ENCODE assay signal across 8 cellular contexts in genomic region chr1:91501527-91501859, GRCh38. TPM values are rescaled to one million over a fixed set of nuclear protein-coding genes. Genes with fewer than 3 reads are reported as not detected.
DNase-seq lines count a peak whose midpoint lies in the region; ATAC-seq, FAIRE-seq and TF ChIP-seq lines count a peak whose summit lies in the region.

No MANE protein-coding gene starts in this region.

- H3K36me3 ChIP-seq in OCI-LY3 (replicated peaks; ENCODE audit: low read depth, low read length), result peaks cover 9% of the 10 kb centered on the region

- H3K27me3 Mint-ChIP-seq in osteocyte (ENCODE audit: unreplicated experiment), result no peaks in the 10 kb centered on the region

- H3K4me1 Mint-ChIP-seq in osteocyte (ENCODE audit: unreplicated experiment), result peaks cover 19% of the 10 kb centered on the region

- DNase-seq in DMS153 (lab: John Stamatoyannopoulos, UW) (peak; percentile 69), GM20000 (ENCODE audit: low spot score) (peak; percentile 41), epithelial cell of proximal tubule (ENCODE audit: low read depth) (no peak), osteocyte (ENCODE audit: extremely low spot score, unreplicated experiment) (no peak), GM12891 (ENCODE audit: insufficient read length, low spot score) (no peak), dedifferentiated amniotic fluid mesenchymal stem cell (ENCODE audit: extremely low spot score) (no peak)

- no peak overlapping the region for H3K4me3 Mint-ChIP-seq in osteocyte (ENCODE audit: unreplicated experiment)

- peaks cover 5% of the 10 kb centered on the region for H4K20me1 ChIP-seq in OCI-LY3 (ENCODE audit: insufficient read depth, low read length)

- peak overlapping the region; percentile 94 for H3K4me2 ChIP-seq in OCI-LY3 (ENCODE audit: low read length)

- peak overlapping the region; percentile 88; the same call in 1 of the 2 replicates for H2AFZ ChIP-seq in OCI-LY3 (ENCODE audit: low read depth, low read length)

- no peaks in the 10 kb centered on the region for H3K36me3 Mint-ChIP-seq in osteocyte (ENCODE audit: unreplicated experiment)

- H3K27me3 ChIP-seq in OCI-LY3 (ENCODE audit: low read depth, low read length), result no peaks in the 10 kb centered on the region

- peak; percentile 5 for ATAC-seq in HG03558 (IDR thresholded peaks at IDR 0.05; ENCODE audit: extremely low read depth, unreplicated experiment)

- H3K9me3 ChIP-seq in OCI-LY3 (ENCODE audit: insufficient read depth, low read length), result no peaks in the 10 kb centered on the region

- peaks cover 57% of the 10 kb centered on the region for H3K79me2 ChIP-seq in OCI-LY3 (ENCODE audit: low read length)

- TF ChIP-seq CTCF in GM20000 (IDR thresholded peaks at IDR 0.05; ENCODE audit: extremely low read depth, missing control alignments), result no peak
- no peak; the same call in 1 of the 2 replicates for TF ChIP-seq CTCF in OCI-LY3 (IDR thresholded peaks at IDR 0.05; ENCODE audit: low read depth, low read length)
- TF ChIP-seq CTCF in epithelial cell of proximal tubule (conservative IDR thresholded peaks at IDR 0.05; ENCODE audit: low read depth, low read length), result no peak
- peak; percentile 26 for TF ChIP-seq CTCF in osteocyte (IDR thresholded peaks at IDR 0.05)

- H3K4me1 ChIP-seq in OCI-LY3 (ENCODE audit: low read length), result peaks cover 27% of the 10 kb centered on the region

- no peak overlapping the region for H3K27ac Mint-ChIP-seq in osteocyte (ENCODE audit: unreplicated experiment)

- FAIRE-seq in GM12891 (lab: Jason Lieb, UNC), result no peak

- peak overlapping the region; percentile 94 for H3K4me3 ChIP-seq in OCI-LY3 (ENCODE audit: low read length)
- peak overlapping the region; percentile 79 for H3K4me3 ChIP-seq in epithelial cell of proximal tubule (ENCODE audit: low read depth, low read length)

- TF ChIP-seq POLR2A in GM12891 (IDR thresholded peaks at IDR 0.05; ENCODE audit: low read depth, low read length), result no peak

- H3K27ac ChIP-seq in OCI-LY3 (ENCODE audit: low read length), result peak overlapping the region; percentile 64

- H3K9me3 Mint-ChIP-seq in osteocyte (ENCODE audit: unreplicated experiment), result no peaks in the 10 kb centered on the region

- peak overlapping the region; percentile 85 for H3K9ac ChIP-seq in OCI-LY3 (ENCODE audit: low read length)

TF ChIP-seq in GM12891, 5 proteins besides CTCF, POLR2A, EP300 and RAD21:
- TF ChIP-seq POU2F2 (IDR thresholded peaks at IDR 0.05; ENCODE audit: low read depth, low read length) (no peak), SPI1 (IDR thresholded peaks at IDR 0.05; ENCODE audit: low read depth, low read length) (no peak), TAF1 (IDR thresholded peaks at IDR 0.05; ENCODE audit: low read depth, low read length) (no peak), PAX5 (IDR thresholded peaks at IDR 0.05; ENCODE audit: insufficient read depth, low read length, severe bottlenecking) (no peak), POLR2AphosphoS5 (IDR thresholded peaks at IDR 0.05; ENCODE audit: low read depth, low read length) (no peak)

RNA-seq across cellular contexts. Expression of gene CDC7, which starts 0.8 kb away (rescaled TPM):
- total RNA-seq in epithelial cell of proximal tubule (12.3 and 12.4 TPM in 2 replicates), osteocyte (4.3 and 6.6 TPM in 2 replicates)
- 9.2 TPM for polyA plus RNA-seq in GM12891 (2012; ENCODE audit: low read depth, missing spikeins)

Comparison
In these comparisons a context has a peak if more than half of its experiments do, and no peak if none do; other contexts are left out.
1. DNase-seq: peak in DMS153 (single experiment) and GM20000 (single experiment); none in epithelial cell of proximal tubule (single experiment), osteocyte (single experiment), GM12891 (single experiment) and dedifferentiated amniotic fluid mesenchymal stem cell (single experiment).